In genomic region chr4:2382680-2383631, GRCh38 we compare ENCODE assay signal across 5 cellular contexts. TPM values are rescaled to one million over a fixed set of nuclear protein-coding genes. Genes with fewer than 3 reads are reported as not detected.
"Had no signal": no experiment of that assay in that cellular context is flagged by ENCODE, and none has a peak within 500 bp of the region (broad histone marks: within the 10 kb centered on the region; RNA-seq: fewer than 3 reads in every experiment).

No MANE protein-coding gene starts in this region.

RNA-seq across cellular contexts. Expression of gene CFAP99, which starts 35.8 kb away (rescaled TPM):
- total RNA-seq: activated CD8-positive, alpha-beta T cell treated with anti-CD3 and anti-CD28 coated beads, Interleukin-2, amount 10 ng/mL, durations not matched to agents 7 days and 5 days; cardiac muscle cell; LHCN-M2; NCI-H460; T-helper 2 cell treated with Interferon-gamma antibody and Interleukin-4, amounts not matched to agents 100 ng/mL and 5 ng/mL, for 36 hours had no signal
